In the genomic region with DNA sequence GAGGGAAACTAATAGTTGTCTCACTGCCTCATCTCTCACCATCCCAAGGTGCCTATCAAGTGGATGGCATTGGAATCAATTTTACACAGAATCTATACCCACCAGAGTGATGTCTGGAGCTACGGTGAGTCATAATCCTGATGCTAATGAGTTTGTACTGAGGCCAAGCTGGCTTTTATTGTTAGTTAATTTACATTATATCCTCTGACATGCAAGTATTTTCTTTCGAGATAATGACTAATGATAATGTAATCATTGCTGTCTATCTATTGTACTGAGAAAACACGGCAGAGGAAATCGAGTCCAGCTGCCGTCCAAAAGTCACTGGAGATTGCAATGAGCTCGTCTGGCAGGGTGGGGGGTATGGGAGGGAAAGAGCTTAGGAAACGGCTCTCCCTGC, we compare ENCODE assay signal across 12 cellular contexts.
DNase-seq lines count a peak whose midpoint lies in the region; ATAC-seq and TF ChIP-seq lines count a peak whose summit lies in the region.
"Had no signal": no experiment of that assay in that cellular context is flagged by ENCODE, and none has a peak within 500 bp of the region (broad histone marks: within the 10 kb centered on the region; RNA-seq: fewer than 3 reads in every experiment).

No MANE protein-coding gene starts in this region.

- no peaks in the 10 kb centered on the region for H3F3A ChIP-seq in neural progenitor cell (ENCODE audit: low read depth)

- intact Hi-C loops in heart left ventricle (cut with DNase I), result loop anchor here in 2 of 10 donors (5.0 kb wide), 2 partner anchors 60 kb away; no protein-coding TSS in a partner anchor
- intact Hi-C loops in Right ventricle myocardium inferior (cut with DNase I), result no loop called here
- intact Hi-C loops in upper lobe of right lung (cut with DNase I), result no loop called here

- no peak overlapping the region for H3K4me3 Mint-ChIP-seq in neural progenitor cell
- H3K4me3 Mint-ChIP-seq: activated naive CD8-positive, alpha-beta T cell had no signal

- no peak overlapping the region for H3K4me2 ChIP-seq in neural progenitor cell

- no peak overlapping the region for H2AFZ ChIP-seq in neural progenitor cell (replicated peaks)

- peaks cover 46% of the 10 kb centered on the region for H3K4me1 Mint-ChIP-seq in neural progenitor cell

- TF ChIP-seq POLR2A in heart left ventricle (IDR thresholded peaks at IDR 0.05), result no peak
- TF ChIP-seq POLR2A in gastroesophageal sphincter (IDR thresholded peaks at IDR 0.05), result no peak

- H3K9me3 ChIP-seq in heart left ventricle, result no peaks in the 10 kb centered on the region
- no peaks in the 10 kb centered on the region for H3K9me3 ChIP-seq in gastroesophageal sphincter
- H3K9me3 ChIP-seq in upper lobe of right lung, result no peaks in the 10 kb centered on the region
- H3K9me3 ChIP-seq in neural progenitor cell (ENCODE audit: low read depth), result no peaks in the 10 kb centered on the region
- H3K9me3 ChIP-seq: tibial artery had no signal

- H3K36me3 ChIP-seq in heart left ventricle, result peaks cover 0 to 12% (median 0%) of the 10 kb centered on the region in 9 donors
- H3K36me3 ChIP-seq in gastroesophageal sphincter, result peaks cover 0 to 28% of the 10 kb centered on the region in 2 donors
- H3K36me3 ChIP-seq in upper lobe of right lung, result peaks cover 11% of the 10 kb centered on the region
- H3K36me3 ChIP-seq in neural progenitor cell, result no peaks in the 10 kb centered on the region

- 44 to 55% (median 52%) methylated on average over 7 of the region's 7 CpGs for WGBS in heart left ventricle, 4 donors
- WGBS in gastroesophageal sphincter (ENCODE audit: low coverage in 1 of 2), 2 donors, result 7 to 12% methylated on average over 4 to 7 of the region's 7 CpGs

- H3K27me3 Mint-ChIP-seq in neural progenitor cell (ENCODE audit: insufficient read depth, low read depth), result peaks cover 3% of the 10 kb centered on the region
- H3K27me3 Mint-ChIP-seq: activated naive CD8-positive, alpha-beta T cell had no signal

- ATAC-seq in heart left ventricle, result peak in 2 of 4 donors; percentile 20 to 23
- no peak for ATAC-seq in Right ventricle myocardium inferior
- ATAC-seq in gastroesophageal sphincter, result no peak
- ATAC-seq in upper lobe of right lung, result no peak
- ATAC-seq in GM21717 (IDR thresholded peaks at IDR 0.05; ENCODE audit: unreplicated experiment), result no peak

- no peaks in the 10 kb centered on the region for H4K20me1 ChIP-seq in neural progenitor cell (ENCODE audit: low read depth)

- H3K27me3 ChIP-seq in heart left ventricle (no peaks in the 10 kb centered on the region), gastroesophageal sphincter (no peaks in the 10 kb centered on the region), upper lobe of right lung (no peaks in the 10 kb centered on the region), neural progenitor cell (no peaks in the 10 kb centered on the region)
- H3K27me3 ChIP-seq: tibial artery had no signal

- H3K79me2 ChIP-seq in neural progenitor cell (ENCODE audit: low read depth), result no peaks in the 10 kb centered on the region

- no peak for TF ChIP-seq CTCF in heart left ventricle (IDR thresholded peaks at IDR 0.05)
- TF ChIP-seq CTCF in gastroesophageal sphincter (IDR thresholded peaks at IDR 0.05), result no peak
- no peak for TF ChIP-seq CTCF in upper lobe of right lung (IDR thresholded peaks at IDR 0.05)
- no peak for TF ChIP-seq CTCF in neural progenitor cell (IDR thresholded peaks at IDR 0.05)

- no peak overlapping the region for H3K27ac Mint-ChIP-seq in neural progenitor cell
- H3K27ac Mint-ChIP-seq: activated naive CD8-positive, alpha-beta T cell had no signal

- peaks cover 0 to 49% (median 19%) of the 10 kb centered on the region in 12 donors for H3K4me1 ChIP-seq in heart left ventricle
- H3K4me1 ChIP-seq in gastroesophageal sphincter, result peaks cover 3 to 59% (median 9%) of the 10 kb centered on the region in 3 donors
- no peaks in the 10 kb centered on the region for H3K4me1 ChIP-seq in upper lobe of right lung
- H3K4me1 ChIP-seq in neural progenitor cell, result peaks cover 10% of the 10 kb centered on the region
- H3K4me1 ChIP-seq: tibial artery had no signal

- H3K4me3 ChIP-seq in heart left ventricle, result no peak overlapping the region
- H3K4me3 ChIP-seq in gastroesophageal sphincter, result no peak overlapping the region
- H3K4me3 ChIP-seq in upper lobe of right lung, result no peak overlapping the region
- no peak overlapping the region for H3K4me3 ChIP-seq in neural progenitor cell
- H3K4me3 ChIP-seq: tibial artery had no signal

- H3K27ac ChIP-seq in heart left ventricle (peak overlapping the region in 9 of 12 donors; percentile 0 to 50 (median 29)), gastroesophageal sphincter (peak overlapping the region in 3 of 4 donors; percentile 55 to 70 (median 61)), upper lobe of right lung (peak overlapping the region; percentile 24), neural progenitor cell (no peak overlapping the region)
- H3K27ac ChIP-seq: tibial artery had no signal

- H3K9ac ChIP-seq in neural progenitor cell, result no peak overlapping the region

- no peaks in the 10 kb centered on the region for H3K9me3 Mint-ChIP-seq in neural progenitor cell

- DNase-seq in heart left ventricle (no peak), Right ventricle myocardium inferior (ENCODE audit: missing footprints) (no peak), T1000 (lab: John Stamatoyannopoulos, UW) (peak; percentile 54), upper lobe of right lung (no peak), neural progenitor cell (ENCODE audit: low spot score) (no peak), NCI-H526 (lab: John Stamatoyannopoulos, UW) (no peak)
- DNase-seq: AML-193; stimulated activated CD4-positive, alpha-beta T cell treated with anti-CD3 and anti-CD28 coated beads, Interleukin-2, amount 100 ng/mL, for 48 hours; tibial artery had no signal

- peaks cover 3% of the 10 kb centered on the region for H3K36me3 Mint-ChIP-seq in neural progenitor cell
- H3K36me3 Mint-ChIP-seq: activated naive CD8-positive, alpha-beta T cell had no signal

- TF ChIP-seq EP300 in gastroesophageal sphincter (IDR thresholded peaks at IDR 0.05), result no peak
